Comparison of ENCODE assay signal across 12 cellular contexts in genomic region chr1:231387770-231388669, GRCh38. TPM values are rescaled to one million over a fixed set of nuclear protein-coding genes. Genes with fewer than 3 reads are reported as not detected.
DNase-seq lines count a peak whose midpoint lies in the region; ATAC-seq and TF ChIP-seq lines count a peak whose summit lies in the region.
"Had no signal": no experiment of that assay in that cellular context is flagged by ENCODE, and none has a peak within 500 bp of the region (broad histone marks: within the 10 kb centered on the region; RNA-seq: fewer than 3 reads in every experiment).

No MANE protein-coding gene starts in this region.

- H3K9me3 ChIP-seq in osteoblast (ENCODE audit: low read depth, low read length) (no peaks in the 10 kb centered on the region), stomach (no peaks in the 10 kb centered on the region)
- H3K9me3 ChIP-seq: neutrophil had no signal

- H3K27me3 Mint-ChIP-seq in activated CD4-positive, alpha-beta memory T cell treated with anti-CD3 and anti-CD28 coated beads for 36 hours: no peaks in the 10 kb centered on the region
- H3K27me3 Mint-ChIP-seq: T-cell had no signal

- no peaks in the 10 kb centered on the region for H3K36me3 Mint-ChIP-seq in activated CD4-positive, alpha-beta memory T cell treated with anti-CD3 and anti-CD28 coated beads for 36 hours

- H3K36me3 ChIP-seq in osteoblast (ENCODE audit: insufficient read depth, low read length) (no peaks in the 10 kb centered on the region), stomach (no peaks in the 10 kb centered on the region)
- H3K36me3 ChIP-seq: neutrophil had no signal

- TF ChIP-seq POLR2A in stomach (IDR thresholded peaks at IDR 0.05): no peak

- H4K20me1 ChIP-seq in osteoblast (ENCODE audit: insufficient read depth, low read length): peaks cover 14% of the 10 kb centered on the region

- peak overlapping the region; percentile 3 for H3K27ac ChIP-seq in osteoblast (ENCODE audit: low read depth, low read length)
- no peak overlapping the region for H3K27ac ChIP-seq in stomach
- H3K27ac ChIP-seq: neutrophil had no signal

- no peaks in the 10 kb centered on the region for H3K9me3 Mint-ChIP-seq in activated CD4-positive, alpha-beta memory T cell treated with anti-CD3 and anti-CD28 coated beads for 36 hours
- H3K9me3 Mint-ChIP-seq: T-cell had no signal

- peak overlapping the region; percentile 1 for H3K27ac Mint-ChIP-seq in activated CD4-positive, alpha-beta memory T cell treated with anti-CD3 and anti-CD28 coated beads for 36 hours
- H3K27ac Mint-ChIP-seq: T-cell had no signal

- no peak overlapping the region for H3K4me2 ChIP-seq in osteoblast (ENCODE audit: insufficient read depth, low read length)

- peaks cover 39% of the 10 kb centered on the region for H3K4me1 Mint-ChIP-seq in activated CD4-positive, alpha-beta memory T cell treated with anti-CD3 and anti-CD28 coated beads for 36 hours (ENCODE audit: low read depth)

- peaks cover 74% of the 10 kb centered on the region for H3K79me2 ChIP-seq in osteoblast (ENCODE audit: insufficient read depth, low read length)

- CTCF ChIA-PET in activated CD4-positive, alpha-beta memory T cell treated with anti-CD3 and anti-CD28 coated beads for 36 hours (lab: Charles Lee): no interaction called here

- 75 to 98% (median 87%) methylated on average over 5 of the region's 5 CpGs for WGBS in stomach, 5 donors

- H3K27me3 ChIP-seq in osteoblast (ENCODE audit: insufficient read depth, low read length) (no peaks in the 10 kb centered on the region), stomach (no peaks in the 10 kb centered on the region)
- H3K27me3 ChIP-seq: neutrophil had no signal

- H3K4me1 ChIP-seq in osteoblast (ENCODE audit: insufficient read depth, low read length) (peaks cover 15% of the 10 kb centered on the region), stomach (peaks cover 9 to 67% (median 34%) of the 10 kb centered on the region in 4 donors)

- POLR2A ChIA-PET in activated CD4-positive, alpha-beta memory T cell treated with anti-CD3 and anti-CD28 coated beads for 36 hours (lab: Charles Lee): interaction anchor here (0.6 kb wide), 1 partner anchor 10 kb away, joined by 3 read pairs; no protein-coding TSS in a partner anchor

- no peak overlapping the region for H3K4me3 Mint-ChIP-seq in activated CD4-positive, alpha-beta memory T cell treated with anti-CD3 and anti-CD28 coated beads for 36 hours
- H3K4me3 Mint-ChIP-seq: T-cell had no signal

- intact Hi-C loops in activated CD4-positive, alpha-beta memory T cell treated with anti-CD3 and anti-CD28 coated beads for 36 hours (cut with micrococcal nuclease): no loop called here
- intact Hi-C loops in stomach (cut with DNase I; ENCODE audit: low total_unique reads): no loop called here

- no peak overlapping the region for H3K4me3 ChIP-seq in osteoblast (ENCODE audit: insufficient read depth, low read length)
- no peak overlapping the region for H3K4me3 ChIP-seq in stomach

- TF ChIP-seq CTCF in osteoblast (IDR thresholded peaks at IDR 0.05; ENCODE audit: extremely low read depth, low read depth, low read length) (no peak), stomach (IDR thresholded peaks at IDR 0.05) (no peak)

- peak; percentile 81 for DNase-seq in EL
- DNase-seq in M059J (ENCODE audit: low read depth): peak; percentile 77
- DNase-seq in activated CD4-positive, alpha-beta memory T cell treated with anti-CD3 and anti-CD28 coated beads for 36 hours: no peak
- DNase-seq in osteoblast (ENCODE audit: insufficient read length, low spot score, missing footprints): peak; percentile 53
- DNase-seq in effector CD8-positive, alpha-beta T cell (lab: John Stamatoyannopoulos, UW): no peak
- no peak for DNase-seq in stomach
- DNase-seq: KG1; NCI-H446 treated with DMSO at 0.1 percent for 48 hours; stimulated activated CD4-positive, alpha-beta T cell treated with anti-CD3 and anti-CD28 coated beads, Interleukin-1b, Interleukin-23, amount 100 ng/mL, for 48 hours; T-cell had no signal

- no peak for TF ChIP-seq EP300 in stomach (IDR thresholded peaks at IDR 0.05)

- H2AFZ ChIP-seq in osteoblast (ENCODE audit: low read length): no peak overlapping the region

- no peak for ATAC-seq in GM19463 (IDR thresholded peaks at IDR 0.05; ENCODE audit: unreplicated experiment)
- ATAC-seq: T-cell had no signal

RNA-seq across cellular contexts. Expression of gene EGLN1, which starts 34.1 kb away (rescaled TPM):
- 28.5 and 43.5 TPM in 2 replicates for total RNA-seq in M059J (2014; rRNA removed; shearing (Covaris generic))
- 10 to 100 TPM; 15.8 to 16.2 TPM for total RNA-seq in activated CD4-positive, alpha-beta memory T cell treated with anti-CD3 and anti-CD28 coated beads for 36 hours
- total RNA-seq in osteoblast (32.1 and 52.5 TPM in 2 replicates), stomach (10 to 100 TPM; 10.3 to 43.0 (median 34.8) TPM)
- 10 to 100 TPM in 2 of 3 donors, 1 to 10 TPM in 1; 7.0 to 13.1 (median 10.4) TPM for polyA plus RNA-seq in stomach

RNA-seq across cellular contexts. Expression of gene SPRTN, which starts 49.9 kb away (rescaled TPM):
- total RNA-seq in M059J (2014; rRNA removed; shearing (Covaris generic)): 19.0 and 20.1 TPM in 2 replicates
- 10 to 100 TPM in 1 of 2 experiments, 1 to 10 TPM in 1; 7.4 to 11.0 TPM for total RNA-seq in activated CD4-positive, alpha-beta memory T cell treated with anti-CD3 and anti-CD28 coated beads for 36 hours
- 15.3 and 17.0 TPM in 2 replicates for total RNA-seq in osteoblast
- 10 to 100 TPM; 11.6 to 62.5 (median 25.8) TPM for total RNA-seq in stomach
- 1 to 10 TPM; 3.2 to 4.3 (median 3.9) TPM for polyA plus RNA-seq in stomach

RNA-seq across cellular contexts. Expression of gene EXOC8, which starts 50.4 kb away (rescaled TPM):
- total RNA-seq in M059J (2014; rRNA removed; shearing (Covaris generic)): 10.8 and 13.3 TPM in 2 replicates
- total RNA-seq in activated CD4-positive, alpha-beta memory T cell treated with anti-CD3 and anti-CD28 coated beads for 36 hours: 10 to 100 TPM; 14.4 to 15.2 TPM
- total RNA-seq in osteoblast: 14.4 and 16.3 TPM in 2 replicates
- total RNA-seq in stomach: 10 to 100 TPM in 3 of 5 donors, 1 to 10 TPM in 2; 6.7 to 21.8 (median 14.5) TPM
- 1 to 10 TPM; 1.8 to 3.1 (median 2.4) TPM for polyA plus RNA-seq in stomach

Comparison
In these comparisons a context has a peak if more than half of its experiments do, and no peak if none do; other contexts are left out.
1. DNase-seq: peak in EL (single experiment), M059J (single experiment) and osteoblast (single experiment); none in activated CD4-positive, alpha-beta memory T cell treated with anti-CD3 and anti-CD28 coated beads for 36 hours (single experiment), effector CD8-positive, alpha-beta T cell (single experiment) and stomach (single experiment).